Comparison of ENCODE assay signal across 14 cellular contexts in genomic region chr6:29953001-29953436, GRCh38. TPM values are rescaled to one million over a fixed set of nuclear protein-coding genes. Genes with fewer than 3 reads are reported as not detected.
DNase-seq lines count a peak whose midpoint lies in the region; ATAC-seq, FAIRE-seq and TF ChIP-seq lines count a peak whose summit lies in the region.
"Had no signal": no experiment of that assay in that cellular context is flagged by ENCODE, and none has a peak within 500 bp of the region (broad histone marks: within the 10 kb centered on the region; RNA-seq: fewer than 3 reads in every experiment).

No MANE protein-coding gene starts in this region.

- in situ Hi-C loops in K562 (cut with MboI): no loop called here

- H2AFZ ChIP-seq in K562 (ENCODE audit: low read depth, low read length): no peak overlapping the region
- H2AFZ ChIP-seq: neural progenitor cell had no signal

- H3K27me3 ChIP-seq in K562 (ENCODE audit: control insufficient read depth in 2 of 2, insufficient read depth in 2 of 2, low read length in 2 of 2) (0 out of 5 replicates have a peak, but pooled peaks cover 0 to 8% of the 10 kb centered on the region in 2 experiments), heart right ventricle (no peaks in the 10 kb centered on the region)
- H3K27me3 ChIP-seq: neural progenitor cell had no signal

- TF ChIP-seq EP300 in K562 (IDR thresholded peaks at IDR 0.05; ENCODE audit: low read length): no peak

- WGBS in K562 (ENCODE audit: insufficient coverage, low coverage, missing lambda C conversion rate): 34% methylated on average over 2 of the region's 2 CpGs
- 34 to 55% methylated on average over 2 of the region's 2 CpGs for WGBS in heart right ventricle, 2 donors

- CTCF ChIA-PET in K562 (lab: Yijun Ruan, JAX; ENCODE audit: low intra/inter-chr PET ratio): no interaction called here

- no peaks in the 10 kb centered on the region for H3K9me3 Mint-ChIP-seq in nephron progenitor cell
- H3K9me3 Mint-ChIP-seq in activated naive CD8-positive, alpha-beta T cell treated with anti-CD3 and anti-CD28 coated beads for 36 hours: no peaks in the 10 kb centered on the region

- H3K9me3 ChIP-seq in K562 (replicated peaks; ENCODE audit: control insufficient read depth, insufficient read depth, low read depth, low read length): no peaks in the 10 kb centered on the region
- H3K9me3 ChIP-seq in heart right ventricle: no peaks in the 10 kb centered on the region

- H3K9me1 ChIP-seq in K562 (ENCODE audit: control insufficient read depth, insufficient read depth, low read length): no peaks in the 10 kb centered on the region

- H3K27ac Mint-ChIP-seq in nephron progenitor cell: no peak overlapping the region
- H3K27ac Mint-ChIP-seq in activated naive CD8-positive, alpha-beta T cell treated with anti-CD3 and anti-CD28 coated beads for 36 hours: no peak overlapping the region
- H3K27ac Mint-ChIP-seq: activated CD4-positive, alpha-beta T cell treated with anti-CD3 and anti-CD28 coated beads for 36 hours; neural progenitor cell had no signal

- no TSS peak for BruUV-seq in K562 (replicated peaks; lab: Mats Ljungman, UMichigan)

- H3K9ac ChIP-seq in K562 (ENCODE audit: insufficient read depth in 1 of 2, low read depth in 2 of 2, low read length in 2 of 2): no peak overlapping the region
- H3K9ac ChIP-seq: neural progenitor cell had no signal

- peaks cover under 1% of the 10 kb centered on the region for H3K4me1 Mint-ChIP-seq in nephron progenitor cell
- peaks cover 19% of the 10 kb centered on the region for H3K4me1 Mint-ChIP-seq in activated naive CD8-positive, alpha-beta T cell treated with anti-CD3 and anti-CD28 coated beads for 36 hours
- H3K4me1 Mint-ChIP-seq: neural progenitor cell had no signal

- no peak overlapping the region for H3K27ac ChIP-seq in K562 (ENCODE audit: extremely low read depth, low read depth, low read length)
- peak overlapping the region in 5 of 10 donors; percentile 30 to 65 (median 47) for H3K27ac ChIP-seq in heart right ventricle
- H3K27ac ChIP-seq: neural progenitor cell had no signal

- no peak for TF ChIP-seq POLR2A in K562 (conservative IDR thresholded peaks at IDR 0.05)

- TF ChIP-seq RAD21 in K562 (CRISPR knock-in tag; conservative IDR thresholded peaks at IDR 0.05 in 1 of 2, IDR thresholded peaks at IDR 0.05 in 1 of 2): no peak

- DNase-seq in A172 (ENCODE audit: low spot score) (peak; percentile 96), HK-2 (ENCODE audit: unreplicated experiment) (peak; percentile 63), K562 (ENCODE audit: extremely low read depth in 1 of 4, low spot score in 3 of 4) (no peak), heart right ventricle (peak in 1 of 2 donors; percentile 62), nephron progenitor cell (no peak), GM19238 (ENCODE audit: insufficient read length, low spot score) (no peak)
- DNase-seq in activated naive CD8-positive, alpha-beta T cell treated with anti-CD3 and anti-CD28 coated beads for 36 hours: no peak
- DNase-seq: activated CD4-positive, alpha-beta T cell treated with anti-CD3 and anti-CD28 coated beads for 36 hours; AML-193; NCI-H1105; NCI-H748 treated with DMSO at 0.1 percent for 48 hours had no signal

- H3K27me3 Mint-ChIP-seq in nephron progenitor cell (ENCODE audit: low read depth, poor library complexity): peaks cover 7% of the 10 kb centered on the region
- no peaks in the 10 kb centered on the region for H3K27me3 Mint-ChIP-seq in activated naive CD8-positive, alpha-beta T cell treated with anti-CD3 and anti-CD28 coated beads for 36 hours
- H3K27me3 Mint-ChIP-seq: activated CD4-positive, alpha-beta T cell treated with anti-CD3 and anti-CD28 coated beads for 36 hours had no signal

- intact Hi-C loops in K562 (cut with micrococcal nuclease): no loop called here
- intact Hi-C loops in heart right ventricle (cut with DNase I): loop anchor here in 1 of 10 donors (2.0 kb wide), 1 partner anchor 154 kb away; no protein-coding TSS in a partner anchor

- H3K4me1 ChIP-seq in K562 (replicated peaks in 1 of 2; ENCODE audit: control insufficient read depth in 2 of 2, insufficient read depth in 2 of 2, low read length in 2 of 2) (peaks cover 2 to 4% of the 10 kb centered on the region in 2 experiments; a peak in 1 of 5 replicates), heart right ventricle (peaks cover 0 to 14% (median 0%) of the 10 kb centered on the region in 9 donors)

- POLR2A ChIA-PET in K562 (lab: Yijun Ruan, JAX): interaction anchor here (1.3 kb wide), 1 partner anchor 12 kb away, joined by 3 read pairs; no protein-coding TSS in a partner anchor

- no peak overlapping the region for H3K4me3 Mint-ChIP-seq in nephron progenitor cell
- no peak overlapping the region for H3K4me3 Mint-ChIP-seq in activated naive CD8-positive, alpha-beta T cell treated with anti-CD3 and anti-CD28 coated beads for 36 hours
- H3K4me3 Mint-ChIP-seq: activated CD4-positive, alpha-beta T cell treated with anti-CD3 and anti-CD28 coated beads for 36 hours; neural progenitor cell had no signal

- no peak for FAIRE-seq in K562 (lab: Jason Lieb, UNC)
- FAIRE-seq: urothelium cell line had no signal

- H3K36me3 ChIP-seq in K562 (ENCODE audit: control insufficient read depth, insufficient read depth, low read length) (no peaks in the 10 kb centered on the region), heart right ventricle (peaks cover 0 to 20% (median 0%) of the 10 kb centered on the region in 9 donors)
- H3K36me3 ChIP-seq: neural progenitor cell had no signal

- H3K4me2 ChIP-seq in K562 (ENCODE audit: insufficient read depth, low read length): no peak overlapping the region
- H3K4me2 ChIP-seq: neural progenitor cell had no signal

- ATAC-seq in K562 (no peak), heart right ventricle (peak; percentile 54 to 89 (median 80)), GM19395 (IDR thresholded peaks at IDR 0.05; ENCODE audit: unreplicated experiment) (no peak)
- ATAC-seq: activated CD4-positive, alpha-beta T cell treated with anti-CD3 and anti-CD28 coated beads for 36 hours had no signal

- H4K20me1 ChIP-seq in K562 (replicated peaks; ENCODE audit: control insufficient read depth, insufficient read depth, low read length): 0 out of 2 replicates have a peak, but pooled peaks cover 3% of the 10 kb centered on the region

- TF ChIP-seq CTCF in K562 (IDR thresholded peaks at IDR 0.05 in 2 of 3, conservative IDR thresholded peaks at IDR 0.05 in 1 of 3; ENCODE audit: insufficient read depth in 2 of 3, low read depth in 1 of 3, low read length in 3 of 3) (no peak), heart right ventricle (IDR thresholded peaks at IDR 0.05) (no peak), nephron progenitor cell (IDR thresholded peaks at IDR 0.05) (no peak)

- H3K79me2 ChIP-seq in K562 (ENCODE audit: control insufficient read depth, insufficient read depth, low read length): no peaks in the 10 kb centered on the region

- no peak overlapping the region for H3K4me3 ChIP-seq in K562
- no peak overlapping the region for H3K4me3 ChIP-seq in heart right ventricle
- H3K4me3 ChIP-seq: neural progenitor cell had no signal

- H3K36me3 Mint-ChIP-seq in nephron progenitor cell (ENCODE audit: low read depth): no peaks in the 10 kb centered on the region
- peaks cover 16% of the 10 kb centered on the region for H3K36me3 Mint-ChIP-seq in activated naive CD8-positive, alpha-beta T cell treated with anti-CD3 and anti-CD28 coated beads for 36 hours

TF ChIP-seq in K562, 482 proteins besides CTCF, POLR2A, EP300 and RAD21 (continues in another document):
- peak; percentile 55; the same call in 1 of the 2 replicates for TF ChIP-seq JUND (IDR thresholded peaks at IDR 0.05; ENCODE audit: borderline replicate concordance, low read depth, low read length)
- TF ChIP-seq JUND (tag; IDR thresholded peaks at IDR 0.05; ENCODE audit: borderline replicate concordance, low read depth, low read length): peak; percentile 52; the same call in 2 of the 3 replicates
- 0 out of 2 replicates have a peak, but pooled peaks have one; percentile 7 for TF ChIP-seq ARID1B (IDR thresholded peaks at IDR 0.05)
- TF ChIP-seq EHMT2 (IDR thresholded peaks at IDR 0.05): no peak
- TF ChIP-seq HMBOX1 (IDR thresholded peaks at IDR 0.05): peak; percentile 55

RNA-seq across cellular contexts. Expression of gene HLA-A, which starts 10.7 kb away (rescaled TPM):
- 244 and 284 TPM in 2 replicates for total RNA-seq in A172 (2014; rRNA removed; shearing (Covaris generic))
- not detected in 2 replicates for total RNA-seq in K562 (2011; cell fraction: chromatin; rRNA removed; ENCODE audit: low replicate concordance)
- not detected in 2 replicates for total RNA-seq in K562 (2011; cell fraction: nucleolus; rRNA removed)
- total RNA-seq in K562 (2011; cell fraction: nucleoplasm; rRNA removed): not detected in 2 replicates
- not detected in 2 replicates for total RNA-seq in K562 (2014; rRNA removed)
- total RNA-seq in K562 (2014; rRNA removed; fragmentation: Illumina TruSeq; extraction: Trizol): not detected in 2 replicates
- not detected in 2 replicates for total RNA-seq in K562 (2015; rRNA removed; fragmentation: Illumina TruSeq; extraction: Trizol)
- total RNA-seq in K562 (2021): 3.3 and 4.5 TPM in 2 replicates
- polyA plus RNA-seq in K562 (2011; rRNA removed): not detected in 2 replicates
- polyA plus RNA-seq in K562 (2011; cell fraction: cytosol; rRNA removed): 0.04 and 0.09 TPM in 2 replicates
- polyA plus RNA-seq in K562 (2011; cell fraction: nucleus; rRNA removed): not detected in 2 replicates
- polyA plus RNA-seq in K562 (2012): 0.04 and 0.15 TPM in 2 replicates
- not detected in 2 replicates for polyA plus RNA-seq in K562 (2014; fragmentation: Illumina TruSeq; extraction: Trizol)
- not detected for polyA plus RNA-seq in K562 (2014; fragmentation: Nextera tagmentation; extraction: Ambion mirVana)
- polyA plus RNA-seq in K562 (2014; rRNA removed): 0.09 and 0.46 TPM in 2 replicates
- 0.27 TPM in 1 of 2 replicates, not detected in the other for polyA minus RNA-seq in K562 (2011; rRNA and poly(A)+ RNA removed)
- polyA minus RNA-seq in K562 (2011; cell fraction: cytosol; rRNA and poly(A)+ RNA removed): 3.5 and 8.9 TPM in 2 replicates
- 0.78 and 1.1 TPM in 2 replicates for polyA minus RNA-seq in K562 (2011; cell fraction: nucleus; rRNA and poly(A)+ RNA removed)
- total RNA-seq in heart right ventricle: 1,000 to 10,000 TPM in 1 of 10 donors, 100 to 1,000 TPM in 9; 218 to 1,594 (median 276) TPM
- polyA plus RNA-seq in heart right ventricle: 1,000 to 10,000 TPM in 1 of 2 donors, 100 to 1,000 TPM in 1; 450 to 1,261 TPM
- 1,000 to 10,000 TPM; 1,111 to 1,119 TPM for total RNA-seq in activated naive CD8-positive, alpha-beta T cell treated with anti-CD3 and anti-CD28 coated beads for 36 hours

Comparison
In these comparisons a context has a peak if more than half of its experiments do, and no peak if none do; other contexts are left out.
1. DNase-seq: peak in A172 (single experiment) and HK-2 (single experiment); none in K562 (0 of 4), nephron progenitor cell (single experiment), GM19238 (single experiment) and activated naive CD8-positive, alpha-beta T cell treated with anti-CD3 and anti-CD28 coated beads for 36 hours (single experiment).
2. ATAC-seq: peak in heart right ventricle (8 of 8); none in K562 (single experiment) and GM19395 (single experiment).
3. RNA of gene HLA-A, which starts 10.7 kb away (total RNA-seq): 1,111 to 1,119 TPM in activated naive CD8-positive, alpha-beta T cell treated with anti-CD3 and anti-CD28 coated beads for 36 hours, 218 to 1,594 TPM in heart right ventricle and 244 to 284 TPM in A172; 3.3 to 4.5 TPM in K562; every median in the first group is over 10 times any median in the second.